14 cellular contexts compared by ENCODE assay signal in the genomic region with DNA sequence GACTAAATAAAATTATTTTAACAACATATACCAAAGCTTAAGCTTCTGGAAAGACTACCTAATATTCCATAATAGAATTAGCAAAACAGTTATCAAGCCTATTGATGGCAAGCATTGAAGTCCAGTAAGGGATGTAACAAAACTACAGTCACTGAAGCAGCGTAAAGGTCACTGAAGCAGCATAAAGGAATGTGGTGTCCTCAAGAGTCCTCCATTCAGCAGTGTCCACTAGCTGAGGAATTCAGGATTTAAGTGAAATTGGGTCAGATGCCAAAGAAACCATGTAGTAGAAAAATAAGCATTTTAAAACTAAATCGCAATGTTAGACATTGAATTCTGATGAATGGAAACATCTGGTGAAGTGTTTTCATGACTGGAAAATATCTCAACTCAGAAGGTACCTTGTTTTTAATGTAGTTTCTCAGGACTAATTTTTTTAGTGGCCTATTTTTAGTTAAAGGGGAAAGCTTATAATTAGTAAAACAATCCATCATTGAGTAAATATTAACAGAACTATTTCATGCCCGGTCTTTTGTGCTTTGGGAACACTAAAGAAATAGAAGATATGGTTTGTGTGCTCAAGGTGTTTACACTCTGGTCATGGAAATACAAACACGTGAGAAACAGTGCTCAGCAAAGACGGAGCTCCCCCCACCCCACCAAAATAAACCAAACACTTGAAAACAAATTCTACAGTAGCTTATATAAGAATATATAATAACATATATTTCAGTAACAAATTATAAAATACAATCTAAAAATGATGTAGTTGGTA.
DNase-seq lines count a peak whose midpoint lies in the region; FAIRE-seq and TF ChIP-seq lines count a peak whose summit lies in the region.
"Had no signal": no experiment of that assay in that cellular context is flagged by ENCODE, and none has a peak within 500 bp of the region (broad histone marks: within the 10 kb centered on the region; RNA-seq: fewer than 3 reads in every experiment).

No MANE protein-coding gene starts in this region.

- H3K36me3 ChIP-seq in SK-N-MC (ENCODE audit: insufficient read depth, low read length) = peaks cover 4% of the 10 kb centered on the region; the same call in 1 of the 2 replicates
- no peaks in the 10 kb centered on the region for H3K36me3 ChIP-seq in small intestine (ENCODE audit: control insufficient read depth in 2 of 2, insufficient read depth in 2 of 2, low read length in 2 of 2)
- H3K36me3 ChIP-seq: Peyer's patch had no signal

- peak; percentile 11 for FAIRE-seq in H54 (lab: Jason Lieb, UNC)
- FAIRE-seq in islet of Langerhans (lab: Jason Lieb, UNC) = peak; percentile 81
- FAIRE-seq in small intestine (lab: Jason Lieb, UNC) = no peak

- no peak overlapping the region for H3K9ac ChIP-seq in SK-N-MC (ENCODE audit: insufficient read length)

- TF ChIP-seq CTCF in mesothelial cell of epicardium (IDR thresholded peaks at IDR 0.05; ENCODE audit: unreplicated experiment) (no peak), nephron progenitor cell (IDR thresholded peaks at IDR 0.05) (no peak)

- H3K4me1 ChIP-seq in small intestine (ENCODE audit: control insufficient read depth in 2 of 2, insufficient read depth in 1 of 2, low read depth in 1 of 2, low read length in 1 of 2) = peaks cover 2 to 7% of the 10 kb centered on the region in 2 donors

- no peaks in the 10 kb centered on the region for H3K27me3 ChIP-seq in small intestine (ENCODE audit: control insufficient read depth in 2 of 2, insufficient read depth in 2 of 2, low read length in 2 of 2)
- H3K27me3 ChIP-seq: Peyer's patch had no signal

- H3K36me3 Mint-ChIP-seq in mesothelial cell of epicardium = no peaks in the 10 kb centered on the region
- H3K36me3 Mint-ChIP-seq in nephron progenitor cell (ENCODE audit: low read depth) = no peaks in the 10 kb centered on the region
- H3K36me3 Mint-ChIP-seq: activated naive CD4-positive, alpha-beta T cell treated with anti-CD3 and anti-CD28 coated beads, Interleukin-2, amount 50 U/mL, for 24 hours had no signal

- no peak overlapping the region for H3K4me3 Mint-ChIP-seq in mesothelial cell of epicardium
- H3K4me3 Mint-ChIP-seq in nephron progenitor cell = no peak overlapping the region
- H3K4me3 Mint-ChIP-seq: activated CD4-positive, alpha-beta memory T cell treated with anti-CD3 and anti-CD28 coated beads, Interleukin-2, amount 10 ng/mL, durations not matched to agents 7 days and 5 days; activated naive CD4-positive, alpha-beta T cell treated with anti-CD3 and anti-CD28 coated beads, Interleukin-2, amount 50 U/mL, for 24 hours had no signal

- no peak for DNase-seq in H54 (ENCODE audit: insufficient read length, low spot score)
- no peak for DNase-seq in SK-N-MC (ENCODE audit: low read depth, low spot score)
- DNase-seq in small intestine = peak; percentile 34
- DNase-seq in mesothelial cell of epicardium (ENCODE audit: low spot score in 2 of 2, unreplicated experiment in 2 of 2) = no peak
- no peak for DNase-seq in nephron progenitor cell
- DNase-seq in activated gamma-delta T cell (lab: John Stamatoyannopoulos, UW) = no peak
- no peak for DNase-seq in anterior cingulate cortex (lab: John Stamatoyannopoulos, UW)
- DNase-seq: activated CD4-positive, alpha-beta memory T cell treated with anti-CD3 and anti-CD28 coated beads, Interleukin-2, amount 10 ng/mL, durations not matched to agents 7 days and 5 days; dermis blood vessel endothelial cell; glutamatergic neuron; NCI-H2171; Peyer's patch had no signal

- H3K9me3 ChIP-seq in SK-N-MC (ENCODE audit: low read depth, low read length) (no peaks in the 10 kb centered on the region), small intestine (ENCODE audit: control insufficient read depth, low read depth) (no peaks in the 10 kb centered on the region)
- H3K9me3 ChIP-seq: Peyer's patch had no signal

- H3K27ac Mint-ChIP-seq in mesothelial cell of epicardium = no peak overlapping the region
- no peak overlapping the region for H3K27ac Mint-ChIP-seq in nephron progenitor cell
- H3K27ac Mint-ChIP-seq: activated CD4-positive, alpha-beta memory T cell treated with anti-CD3 and anti-CD28 coated beads, Interleukin-2, amount 10 ng/mL, durations not matched to agents 7 days and 5 days; activated naive CD4-positive, alpha-beta T cell treated with anti-CD3 and anti-CD28 coated beads, Interleukin-2, amount 50 U/mL, for 24 hours had no signal

- WGBS in small intestine, 3 donors = 40 to 51% (median 51%) methylated on average over 5 of the region's 5 CpGs

- H3K4me1 Mint-ChIP-seq in mesothelial cell of epicardium (peaks cover 16% of the 10 kb centered on the region), nephron progenitor cell (peaks cover 16% of the 10 kb centered on the region)
- H3K4me1 Mint-ChIP-seq: activated CD4-positive, alpha-beta memory T cell treated with anti-CD3 and anti-CD28 coated beads, Interleukin-2, amount 10 ng/mL, durations not matched to agents 7 days and 5 days; activated naive CD4-positive, alpha-beta T cell treated with anti-CD3 and anti-CD28 coated beads, Interleukin-2, amount 50 U/mL, for 24 hours had no signal

- TF ChIP-seq POLR2A in H54 (IDR thresholded peaks at IDR 0.05; ENCODE audit: low read depth, low read length) = no peak

- no peaks in the 10 kb centered on the region for H3K9me3 Mint-ChIP-seq in mesothelial cell of epicardium
- H3K9me3 Mint-ChIP-seq in nephron progenitor cell = peaks cover 3% of the 10 kb centered on the region
- H3K9me3 Mint-ChIP-seq: activated CD4-positive, alpha-beta memory T cell treated with anti-CD3 and anti-CD28 coated beads, Interleukin-2, amount 10 ng/mL, durations not matched to agents 7 days and 5 days; activated naive CD4-positive, alpha-beta T cell treated with anti-CD3 and anti-CD28 coated beads, Interleukin-2, amount 50 U/mL, for 24 hours had no signal

- no peak overlapping the region for H3K4me3 ChIP-seq in SK-N-MC
- no peak overlapping the region for H3K4me3 ChIP-seq in small intestine (ENCODE audit: low read depth in 1 of 2, low read length in 2 of 2)
- H3K4me3 ChIP-seq: Peyer's patch had no signal

- H3K27me3 Mint-ChIP-seq in mesothelial cell of epicardium (ENCODE audit: low read depth) (no peaks in the 10 kb centered on the region), nephron progenitor cell (ENCODE audit: low read depth, poor library complexity) (no peaks in the 10 kb centered on the region)
- H3K27me3 Mint-ChIP-seq: activated CD4-positive, alpha-beta memory T cell treated with anti-CD3 and anti-CD28 coated beads, Interleukin-2, amount 10 ng/mL, durations not matched to agents 7 days and 5 days had no signal

- peak overlapping the region; percentile 98 for H3K27ac ChIP-seq in SK-N-MC
- no peak overlapping the region for H3K27ac ChIP-seq in small intestine (ENCODE audit: low read depth in 1 of 2, low read length in 1 of 2)
- H3K27ac ChIP-seq: Peyer's patch had no signal
